8 cellular contexts compared by ENCODE assay signal in the genomic region with DNA sequence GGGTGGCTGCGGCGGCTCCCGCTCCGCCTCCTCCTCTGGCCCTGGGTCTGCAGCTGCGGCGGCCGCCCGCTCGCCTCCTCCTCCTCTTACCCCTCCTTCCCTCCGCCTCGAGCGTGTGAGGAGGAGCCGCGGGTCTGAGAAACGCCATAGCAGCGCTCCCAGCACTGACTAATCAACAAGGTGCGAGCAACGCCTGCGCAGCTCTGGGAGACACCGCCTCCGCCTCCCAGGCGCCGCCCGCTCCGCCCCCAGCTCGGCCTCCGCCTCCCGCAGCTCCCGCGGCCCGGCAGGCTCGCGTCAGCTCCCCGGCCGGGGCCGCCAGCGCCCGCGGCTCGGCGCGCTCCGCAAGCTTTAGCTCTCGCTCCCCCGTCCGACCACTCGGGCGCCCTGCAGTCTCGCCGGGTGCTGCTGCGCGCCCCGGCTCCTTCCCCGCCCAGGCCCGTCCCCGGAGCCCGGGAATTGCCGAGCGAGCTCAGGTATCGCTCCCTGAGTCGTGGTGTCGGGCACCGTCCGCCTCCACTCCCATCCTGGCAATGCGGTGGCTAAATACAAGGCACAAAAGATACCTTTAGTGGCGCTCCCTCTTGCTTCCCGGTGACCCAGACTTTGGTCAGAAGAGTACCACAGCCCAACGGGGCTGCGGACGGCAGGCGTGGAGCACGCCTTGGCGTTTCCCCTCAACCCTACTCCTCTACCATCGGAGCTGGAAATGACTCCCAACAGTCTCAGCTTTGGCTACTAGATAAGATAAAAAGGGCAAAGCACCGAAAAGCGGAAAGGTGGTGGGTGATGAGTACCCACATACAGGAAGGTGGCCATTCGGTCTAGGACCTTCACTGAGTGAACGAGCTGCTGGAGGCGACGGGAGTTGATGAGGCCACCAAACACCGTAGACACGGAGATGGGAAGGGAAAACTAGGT. TPM values are rescaled to one million over a fixed set of nuclear protein-coding genes. Genes with fewer than 3 reads are reported as not detected.
DNase-seq lines count a peak whose midpoint lies in the region; ATAC-seq and TF ChIP-seq lines count a peak whose summit lies in the region.

A gene (minus strand): TSS at position 170 of the 921 bp plus-strand sequence. CDS start 454 bp downstream, outside the sequence.

- TF ChIP-seq CTCF in choroid plexus epithelial cell (conservative IDR thresholded peaks at IDR 0.05; ENCODE audit: low read depth, low read length): peak; percentile 63

- peak; percentile 47 for TF ChIP-seq POLR2A in GM19099 (IDR thresholded peaks at IDR 0.05; ENCODE audit: extremely low read depth, insufficient read length, low read depth)

- H3K27me3 Mint-ChIP-seq in activated CD4-positive, alpha-beta T cell treated with anti-CD3 and anti-CD28 coated beads for 36 hours: peaks cover 37% of the 10 kb centered on the region

- no peak within 1 kb of the TSS for H3K27ac Mint-ChIP-seq in activated CD4-positive, alpha-beta T cell treated with anti-CD3 and anti-CD28 coated beads for 36 hours

- peak within 1 kb of the TSS; percentile 76 for H3K4me3 ChIP-seq in choroid plexus epithelial cell (ENCODE audit: low read depth, low read length)

- POLR2A ChIA-PET in activated CD4-positive, alpha-beta T cell treated with anti-CD3 and anti-CD28 coated beads for 36 hours (lab: Charles Lee): interaction anchor here (0.6 kb wide), 1 partner anchor 381 kb away, joined by 4 read pairs; no protein-coding TSS in a partner anchor

- peak; percentile 92 for ATAC-seq in HG03378 (IDR thresholded peaks at IDR 0.05; ENCODE audit: unreplicated experiment)
- ATAC-seq in activated CD4-positive, alpha-beta T cell treated with anti-CD3 and anti-CD28 coated beads for 36 hours: peak; percentile 92

- peaks cover 24% of the 10 kb centered on the region for H3K4me1 Mint-ChIP-seq in activated CD4-positive, alpha-beta T cell treated with anti-CD3 and anti-CD28 coated beads for 36 hours

- no peaks in the 10 kb centered on the region for H3K36me3 Mint-ChIP-seq in activated CD4-positive, alpha-beta T cell treated with anti-CD3 and anti-CD28 coated beads for 36 hours (ENCODE audit: low read depth)

- peak within 1 kb of the TSS; percentile 61 for H3K4me3 Mint-ChIP-seq in activated CD4-positive, alpha-beta T cell treated with anti-CD3 and anti-CD28 coated beads for 36 hours

- H3K9me3 Mint-ChIP-seq in activated CD4-positive, alpha-beta T cell treated with anti-CD3 and anti-CD28 coated beads for 36 hours (ENCODE audit: low read depth): no peaks in the 10 kb centered on the region

- CTCF ChIA-PET in activated CD4-positive, alpha-beta T cell treated with anti-CD3 and anti-CD28 coated beads for 36 hours (lab: Charles Lee): interaction anchor here (0.5 to 1.7 kb wide), 15 partner anchors 17 to 313 kb away, joined by 3 to 8 read pairs (median 4); no protein-coding TSS in a partner anchor

- intact Hi-C loops in activated CD4-positive, alpha-beta T cell treated with anti-CD3 and anti-CD28 coated beads for 36 hours (cut with DNase I, micrococcal nuclease): loop anchor here (1.0 to 10.0 kb wide), 3 partner anchors 60 to 526 kb away; a partner anchor contains a TSS

- DNase-seq in AML-193 (lab: John Stamatoyannopoulos, UW): peak; percentile 42 to 73
- peak; percentile 76 for DNase-seq in NCI-H446 treated with DMSO at 0.1 percent for 48 hours (lab: John Stamatoyannopoulos, UW)
- DNase-seq in activated CD4-positive, alpha-beta T cell treated with anti-CD3 and anti-CD28 coated beads for 36 hours: peak; percentile 86
- peak; percentile 99 for DNase-seq in choroid plexus epithelial cell (ENCODE audit: low read depth)
- peak; percentile 99 for DNase-seq in kidney tubule cell (ENCODE audit: low spot score)
- DNase-seq in stimulated activated CD4-positive, alpha-beta T cell treated with anti-CD3 and anti-CD28 coated beads, Interleukin-1b, Interleukin-23, amount 100 ng/mL, for 24 hours (ENCODE audit: low read depth in 4 of 4, low spot score in 1 of 4): peak; percentile 24 to 69 (median 50)

RNA-seq across cellular contexts. Expression of the gene that starts here (rescaled TPM):
- total RNA-seq in activated CD4-positive, alpha-beta T cell treated with anti-CD3 and anti-CD28 coated beads for 36 hours: not detected

Comparison
In these comparisons a context has a peak if more than half of its experiments do, and no peak if none do; other contexts are left out.
1. Peak in every context shown above with its lines: DNase-seq, ATAC-seq and H3K4me3 ChIP-seq.
2. Peak in DNase-seq and ATAC-seq in activated CD4-positive, alpha-beta T cell treated with anti-CD3 and anti-CD28 coated beads for 36 hours; RNA of the gene not detected or under 1 TPM.